Comparison of ENCODE assay signal across 8 cellular contexts in genomic region chr16:70438325-70438982, GRCh38. TPM values are rescaled to one million over a fixed set of nuclear protein-coding genes. Genes with fewer than 3 reads are reported as not detected.
DNase-seq lines count a peak whose midpoint lies in the region; ATAC-seq, FAIRE-seq and TF ChIP-seq lines count a peak whose summit lies in the region.

No MANE protein-coding gene starts in this region.

- peak overlapping the region; percentile 82 for H4K91ac ChIP-seq in trophoblast cell (ENCODE audit: low read depth, low read length)

- peak overlapping the region; percentile 38 for H3K9ac ChIP-seq in trophoblast cell (ENCODE audit: low read length)

- H4K8ac ChIP-seq in trophoblast cell (ENCODE audit: low read depth, low read length), result peak overlapping the region; percentile 50

- peaks cover 16% of the 10 kb centered on the region for H3K79me2 ChIP-seq in trophoblast cell (ENCODE audit: control insufficient read depth, insufficient read depth, low read length, poor library complexity)

- H2AK5ac ChIP-seq in trophoblast cell (ENCODE audit: low read length), result peak overlapping the region; percentile 98

- peak overlapping the region; percentile 85 for H3K4me3 Mint-ChIP-seq in activated CD8-positive, alpha-beta memory T cell treated with anti-CD3 and anti-CD28 coated beads, Interleukin-2, amount 10 ng/mL, durations not matched to agents 7 days and 5 days

- peak overlapping the region; percentile 87 for H2BK120ac ChIP-seq in trophoblast cell (ENCODE audit: insufficient read depth, low read length, poor library complexity)

- peak overlapping the region; percentile 84 for H3K4me2 ChIP-seq in trophoblast cell (ENCODE audit: low read length)

- CTCF ChIA-PET in activated CD8-positive, alpha-beta memory T cell treated with anti-CD3 and anti-CD28 coated beads, Interleukin-2, amount 10 ng/mL, durations not matched to agents 7 days and 5 days (lab: Charles Lee), result interaction anchor here (1.1 to 1.9 kb wide), 6 partner anchors 8 to 82 kb away, joined by 3 to 6 read pairs (median 4); partner anchors contain the start of gene FCSK

- ATAC-seq in activated CD8-positive, alpha-beta memory T cell treated with anti-CD3 and anti-CD28 coated beads, Interleukin-2, amount 10 ng/mL, durations not matched to agents 7 days and 5 days, result no peak
- ATAC-seq in SK-N-SH treated with all-trans-retinoic acid at 6 μM for 48 hours, result peak; percentile 0; the same call in 2 of the 3 replicates

- peak overlapping the region; percentile 60 for H2AFZ ChIP-seq in trophoblast cell (ENCODE audit: insufficient read depth, low read length, poor library complexity)

- peak overlapping the region; percentile 82 for H3K27ac ChIP-seq in trophoblast cell (ENCODE audit: low read depth, low read length)

- H3K79me1 ChIP-seq in trophoblast cell (ENCODE audit: low read length), result peaks cover 23% of the 10 kb centered on the region

- peak overlapping the region; percentile 73 for H3K4ac ChIP-seq in trophoblast cell (ENCODE audit: low read depth, low read length)

- peak overlapping the region; percentile 94 for H3K4me3 ChIP-seq in fibroblast of pulmonary artery (replicated peaks; ENCODE audit: low read depth, low read length)
- H3K4me3 ChIP-seq in trophoblast cell (ENCODE audit: low read depth, low read length), result peak overlapping the region; percentile 76

- H3K4me1 ChIP-seq in trophoblast cell (ENCODE audit: control insufficient read depth in 1 of 2, insufficient read depth in 2 of 2, low read length in 2 of 2), result peaks cover 31 to 34% of the 10 kb centered on the region in 2 experiments

- FAIRE-seq in frontal cortex (lab: Jason Lieb, UNC), result no peak

- H3K4me1 Mint-ChIP-seq in activated CD8-positive, alpha-beta memory T cell treated with anti-CD3 and anti-CD28 coated beads, Interleukin-2, amount 10 ng/mL, durations not matched to agents 7 days and 5 days, result peaks cover 33% of the 10 kb centered on the region

- peak overlapping the region; percentile 64 for H3K14ac ChIP-seq in trophoblast cell (ENCODE audit: low read length)

- H3K9me3 Mint-ChIP-seq in activated CD8-positive, alpha-beta memory T cell treated with anti-CD3 and anti-CD28 coated beads, Interleukin-2, amount 10 ng/mL, durations not matched to agents 7 days and 5 days (ENCODE audit: low read depth), result no peaks in the 10 kb centered on the region

- H3K23ac ChIP-seq in trophoblast cell (ENCODE audit: low read length), result no peak overlapping the region

- H3K36me3 Mint-ChIP-seq in activated CD8-positive, alpha-beta memory T cell treated with anti-CD3 and anti-CD28 coated beads, Interleukin-2, amount 10 ng/mL, durations not matched to agents 7 days and 5 days, result peaks cover 6% of the 10 kb centered on the region

- H2BK12ac ChIP-seq in trophoblast cell (ENCODE audit: low read length), result peak overlapping the region; percentile 71

- H3K27ac Mint-ChIP-seq in activated CD8-positive, alpha-beta memory T cell treated with anti-CD3 and anti-CD28 coated beads, Interleukin-2, amount 10 ng/mL, durations not matched to agents 7 days and 5 days, result peak overlapping the region; percentile 74

- H2BK5ac ChIP-seq in trophoblast cell (ENCODE audit: low read depth, low read length, poor library complexity), result peak overlapping the region; percentile 79

- WGBS in trophoblast cell (ENCODE audit: extremely low coverage, insufficient coverage, insufficient read length), result no CpG with 5 or more reads among the region's 50 CpGs

- H3K18ac ChIP-seq in trophoblast cell (ENCODE audit: low read length), result peak overlapping the region; percentile 85

- H3K36me3 ChIP-seq in trophoblast cell (ENCODE audit: control insufficient read depth in 1 of 2, insufficient read depth in 2 of 2, low read length in 2 of 2), result peaks cover 5 to 10% of the 10 kb centered on the region in 2 experiments

- H3K9me3 ChIP-seq in trophoblast cell (ENCODE audit: insufficient read depth, low read depth, low read length), result no peaks in the 10 kb centered on the region

- no peaks in the 10 kb centered on the region for H3K27me3 Mint-ChIP-seq in activated CD8-positive, alpha-beta memory T cell treated with anti-CD3 and anti-CD28 coated beads, Interleukin-2, amount 10 ng/mL, durations not matched to agents 7 days and 5 days

- H4K12ac ChIP-seq in trophoblast cell (ENCODE audit: low read depth, low read length), result peak overlapping the region; percentile 38

- no peak for DNase-seq in activated CD8-positive, alpha-beta memory T cell treated with anti-CD3 and anti-CD28 coated beads, Interleukin-2, amount 10 ng/mL, durations not matched to agents 7 days and 5 days
- no peak for DNase-seq in activated CD8-positive, alpha-beta memory T cell treated with anti-CD3 and anti-CD28 coated beads for 24 hours
- DNase-seq in fibroblast of pulmonary artery (ENCODE audit: low read depth), result no peak
- DNase-seq in trophoblast cell, result no peak
- DNase-seq in activated effector memory CD4-positive, alpha-beta T cell treated with Interleukin-2 at 50 U/mL for 16 hours, result no peak
- DNase-seq in frontal cortex (ENCODE audit: low spot score in 2 of 2), result no peak
- DNase-seq in cerebellar cortex (ENCODE audit: low spot score), result no peak

- no peaks in the 10 kb centered on the region for H3K27me3 ChIP-seq in trophoblast cell (ENCODE audit: insufficient read depth, low read length)

- TF ChIP-seq CTCF in fibroblast of pulmonary artery (IDR thresholded peaks at IDR 0.05; ENCODE audit: low read length, missing control alignments), result no peak

TF ChIP-seq in SK-N-SH treated with all-trans-retinoic acid at 6 μM for 48 hours, 23 proteins besides CTCF, POLR2A, EP300 and RAD21:
- TF ChIP-seq OSR1 (CRISPR knock-in tag; IDR thresholded peaks at IDR 0.05), result no peak
- TF ChIP-seq ZFP30 (CRISPR knock-in tag; IDR thresholded peaks at IDR 0.05), result no peak
- no peak for TF ChIP-seq RARB (CRISPR knock-in tag; IDR thresholded peaks at IDR 0.05)

RNA-seq across cellular contexts. Expression of gene ST3GAL2, which starts 0.4 kb away (rescaled TPM):
- total RNA-seq in activated CD8-positive, alpha-beta memory T cell treated with anti-CD3 and anti-CD28 coated beads, Interleukin-2, amount 10 ng/mL, durations not matched to agents 7 days and 5 days, result 10 to 100 TPM; 23.6 to 34.2 TPM
- 28.0 and 29.6 TPM in 2 replicates for polyA plus RNA-seq in trophoblast cell (2013)
- 26.9 TPM for total RNA-seq in frontal cortex

RNA-seq across cellular contexts. Expression of gene FCSK, which starts 15.9 kb away (rescaled TPM):
- 10 to 100 TPM; 17.8 to 20.9 TPM for total RNA-seq in activated CD8-positive, alpha-beta memory T cell treated with anti-CD3 and anti-CD28 coated beads, Interleukin-2, amount 10 ng/mL, durations not matched to agents 7 days and 5 days
- polyA plus RNA-seq in trophoblast cell (2013), result 2.9 and 3.5 TPM in 2 replicates
- total RNA-seq in frontal cortex, result 6.5 TPM
